In genomic region chr7:28125381-28126046, GRCh38 we compare ENCODE assay signal across 17 cellular contexts. TPM values are rescaled to one million over a fixed set of nuclear protein-coding genes. Genes with fewer than 3 reads are reported as not detected.
DNase-seq lines count a peak whose midpoint lies in the region; ATAC-seq lines count a peak whose summit lies in the region.
"Had no signal": no experiment of that assay in that cellular context is flagged by ENCODE, and none has a peak within 500 bp of the region (broad histone marks: within the 10 kb centered on the region; RNA-seq: fewer than 3 reads in every experiment).

No MANE protein-coding gene starts in this region.

- H4K5ac ChIP-seq in mesendoderm (ENCODE audit: low read length), result no peak overlapping the region

- H3K9me3 Mint-ChIP-seq in activated CD4-positive, alpha-beta T cell treated with anti-CD3 and anti-CD28 coated beads for 36 hours (ENCODE audit: low read depth), result no peaks in the 10 kb centered on the region
- H3K9me3 Mint-ChIP-seq: CD8-positive, alpha-beta memory T cell had no signal

- no peak for DNase-seq in activated CD4-positive, alpha-beta T cell treated with anti-CD3 and anti-CD28 coated beads for 36 hours
- DNase-seq in activated CD4-positive, alpha-beta T cell treated with anti-CD3 and anti-CD28 coated beads, Interleukin-2, amount 50 U/mL, for 48 hours, result no peak
- peak; percentile 46 for DNase-seq in dedifferentiated amniotic fluid mesenchymal stem cell (ENCODE audit: extremely low spot score)
- peak; percentile 42 for DNase-seq in mesendoderm
- DNase-seq in activated T-cell treated with anti-CD3 and anti-CD28 coated beads for 4 hours, result no peak
- no peak for DNase-seq in cardiac septum (ENCODE audit: low spot score)
- DNase-seq: activated CD8-positive, alpha-beta memory T cell treated with anti-CD3 and anti-CD28 coated beads for 24 hours; activated effector memory CD4-positive, alpha-beta T cell treated with Interleukin-2 at 50 U/mL for 16 hours; CD8-positive, alpha-beta memory T cell; heart left ventricle; left cardiac atrium; NCI-H187; NCI-H82; stimulated activated CD4-positive, alpha-beta T cell treated with anti-CD3 and anti-CD28 coated beads, Interleukin-12 subunit alpha, Interleukin-12 subunit beta, amount 100 ng/mL, for 4 hours had no signal

- H2BK5ac ChIP-seq in mesendoderm (ENCODE audit: low read length), result no peak overlapping the region

- no peak overlapping the region for H2AK5ac ChIP-seq in mesendoderm (ENCODE audit: low read length)

- no peak overlapping the region for H3K4ac ChIP-seq in mesendoderm (ENCODE audit: low read depth, low read length)

- H3K79me1 ChIP-seq in mesendoderm (ENCODE audit: low read length), result no peaks in the 10 kb centered on the region

- H3K4me2 ChIP-seq in mesendoderm (ENCODE audit: low read length), result no peak overlapping the region

- no peak overlapping the region for H3K23ac ChIP-seq in mesendoderm (ENCODE audit: low read length)

- peaks cover 8% of the 10 kb centered on the region for H3K4me1 ChIP-seq in mesendoderm (ENCODE audit: control insufficient read depth, low read depth, low read length)
- H3K4me1 ChIP-seq: parathyroid adenoma had no signal

- intact Hi-C loops in activated CD4-positive, alpha-beta T cell treated with anti-CD3 and anti-CD28 coated beads for 36 hours (cut with DNase I, micrococcal nuclease), result no loop called here
- intact Hi-C loops in cardiac septum (cut with DNase I), result loop anchor here (10.0 kb wide), 1 partner anchor 149 kb away; no protein-coding TSS in a partner anchor

- no peak overlapping the region for H2BK15ac ChIP-seq in mesendoderm (replicated peaks; ENCODE audit: low read depth)

- H3K9ac ChIP-seq in mesendoderm (ENCODE audit: low read length), result no peak overlapping the region
- H3K9ac ChIP-seq: parathyroid adenoma had no signal

- H3K4me3 ChIP-seq in mesendoderm (ENCODE audit: low read length), result no peak overlapping the region
- H3K4me3 ChIP-seq: heart left ventricle had no signal

- H3K27ac Mint-ChIP-seq in activated CD4-positive, alpha-beta T cell treated with anti-CD3 and anti-CD28 coated beads for 36 hours, result peak overlapping the region; percentile 11

- H4K8ac ChIP-seq in mesendoderm (ENCODE audit: low read depth, low read length), result no peak overlapping the region

- H3K27me3 ChIP-seq in mesendoderm (ENCODE audit: insufficient read depth, low read length, poor library complexity), result no peaks in the 10 kb centered on the region
- H3K27me3 ChIP-seq: heart left ventricle had no signal

- H3K4me1 Mint-ChIP-seq in activated CD4-positive, alpha-beta T cell treated with anti-CD3 and anti-CD28 coated beads for 36 hours, result peaks cover 53% of the 10 kb centered on the region

- H3K79me2 ChIP-seq in mesendoderm (ENCODE audit: control insufficient read depth, insufficient read depth, low read length), result no peaks in the 10 kb centered on the region

- ATAC-seq in activated CD4-positive, alpha-beta T cell treated with anti-CD3 and anti-CD28 coated beads for 36 hours, result peak; percentile 44
- ATAC-seq in GM19328 (IDR thresholded peaks at IDR 0.05; ENCODE audit: unreplicated experiment) (no peak), GM18867 (IDR thresholded peaks at IDR 0.05; ENCODE audit: unreplicated experiment) (no peak)

- H2BK120ac ChIP-seq in mesendoderm (ENCODE audit: low read depth, low read length), result no peak overlapping the region

- no peak overlapping the region for H3K56ac ChIP-seq in mesendoderm (ENCODE audit: low read length)

- CTCF ChIA-PET in activated CD4-positive, alpha-beta T cell treated with anti-CD3 and anti-CD28 coated beads for 36 hours (lab: Charles Lee), result interaction anchor here (0.7 to 1.1 kb wide), 3 partner anchors 10 to 29 kb away, joined by 3 to 4 read pairs (median 3); no protein-coding TSS in a partner anchor

- H3K18ac ChIP-seq in mesendoderm (ENCODE audit: low read length), result no peak overlapping the region

- H3K27ac ChIP-seq in mesendoderm (ENCODE audit: low read depth, low read length), result no peak overlapping the region
- H3K27ac ChIP-seq: parathyroid adenoma had no signal

- no peaks in the 10 kb centered on the region for H3K27me3 Mint-ChIP-seq in activated CD4-positive, alpha-beta T cell treated with anti-CD3 and anti-CD28 coated beads for 36 hours
- H3K27me3 Mint-ChIP-seq: CD8-positive, alpha-beta memory T cell had no signal

- no peak overlapping the region for H3K4me3 Mint-ChIP-seq in activated CD4-positive, alpha-beta T cell treated with anti-CD3 and anti-CD28 coated beads for 36 hours
- H3K4me3 Mint-ChIP-seq: CD8-positive, alpha-beta memory T cell had no signal

- no CpG with 5 or more reads among the region's 3 CpGs for WGBS in mesendoderm (ENCODE audit: extremely low coverage, insufficient coverage, low lambda C conversion rate)

- POLR2A ChIA-PET in activated CD4-positive, alpha-beta T cell treated with anti-CD3 and anti-CD28 coated beads for 36 hours (lab: Charles Lee), result no interaction called here

- no peaks in the 10 kb centered on the region for H3K36me3 ChIP-seq in mesendoderm (ENCODE audit: control insufficient read depth, insufficient read depth, low read length)
- H3K36me3 ChIP-seq: heart left ventricle had no signal

- H3K36me3 Mint-ChIP-seq in activated CD4-positive, alpha-beta T cell treated with anti-CD3 and anti-CD28 coated beads for 36 hours (ENCODE audit: low read depth), result peaks cover 11% of the 10 kb centered on the region

RNA-seq across cellular contexts. Expression of gene JAZF1, which starts 55.1 kb away (rescaled TPM):
- 1 to 10 TPM; 5.2 to 6.9 TPM for total RNA-seq in activated CD4-positive, alpha-beta T cell treated with anti-CD3 and anti-CD28 coated beads for 36 hours
- polyA plus RNA-seq in mesendoderm (2013, experiment 1 of 2), result 12.2 TPM
- 11.7 TPM for polyA plus RNA-seq in mesendoderm (2013, experiment 2 of 2)
- total RNA-seq in cardiac septum, result 42.5 TPM

Comparison
In these comparisons a context has a peak if more than half of its experiments do, and no peak if none do; other contexts are left out.
1. DNase-seq: peak in dedifferentiated amniotic fluid mesenchymal stem cell (single experiment) and mesendoderm (single experiment); none in activated CD4-positive, alpha-beta T cell treated with anti-CD3 and anti-CD28 coated beads for 36 hours (single experiment), activated CD4-positive, alpha-beta T cell treated with anti-CD3 and anti-CD28 coated beads, Interleukin-2, amount 50 U/mL, for 48 hours (0 of 2), activated T-cell treated with anti-CD3 and anti-CD28 coated beads for 4 hours (single experiment) and cardiac septum (single experiment).